ENCODE assay signal across 1 cellular context in genomic region chr6:30319146-30319835, GRCh38.
TF ChIP-seq lines count a peak whose summit lies in the region.

No MANE protein-coding gene starts in this region.

TF ChIP-seq in H1, 55 proteins besides CTCF, POLR2A, EP300 and RAD21:
- TF ChIP-seq SIN3A (conservative IDR thresholded peaks at IDR 0.05 in 1 of 2, IDR thresholded peaks at IDR 0.05 in 1 of 2; ENCODE audit: low read depth in 1 of 2, low read length in 2 of 2): 0 out of 4 replicates have a peak, but pooled peaks of 1 of the 2 experiments have one; percentile 24
- peak; percentile 83 for TF ChIP-seq CEBPB (IDR thresholded peaks at IDR 0.05; ENCODE audit: low read depth, low read length)
- TF ChIP-seq PHF8 (conservative IDR thresholded peaks at IDR 0.05; ENCODE audit: low read depth, low read length): no peak
